In genomic region chr4:185859106-185859505, GRCh38 we compare ENCODE assay signal across 18 cellular contexts. TPM values are rescaled to one million over a fixed set of nuclear protein-coding genes. Genes with fewer than 3 reads are reported as not detected.
DNase-seq lines count a peak whose midpoint lies in the region; ATAC-seq and TF ChIP-seq lines count a peak whose summit lies in the region.
"Had no signal": no experiment of that assay in that cellular context is flagged by ENCODE, and none has a peak within 500 bp of the region (broad histone marks: within the 10 kb centered on the region; RNA-seq: fewer than 3 reads in every experiment).

No MANE protein-coding gene starts in this region.

- intact Hi-C loops in Calu3 (cut with micrococcal nuclease; ENCODE audit: unreplicated experiment) = no loop called here
- intact Hi-C loops in colonic mucosa (cut with DNase I) = no loop called here

- H3K27ac Mint-ChIP-seq in Calu3 (ENCODE audit: unreplicated experiment) = peak overlapping the region; percentile 31
- H3K27ac Mint-ChIP-seq in neural crest cell (ENCODE audit: unreplicated experiment) = no peak overlapping the region
- no peak overlapping the region for H3K27ac Mint-ChIP-seq in progenitor cell of endocrine pancreas
- H3K27ac Mint-ChIP-seq: activated CD8-positive, alpha-beta memory T cell treated with anti-CD3 and anti-CD28 coated beads, Interleukin-2, amount 10 ng/mL, durations not matched to agents 7 days and 5 days; dendritic cell treated with granulocyte-macrophage colony-stimulating factor and Interleukin-4, amounts not matched to agents 40 ng/mL and 50 ng/mL, for 4 days; immature natural killer cell; natural killer cell treated with Interleukin-12 subunit alpha and Interleukin-12 subunit beta and Interleukin-15 and Interleukin-18, amount 100 ng/mL, for 72 hours had no signal

- no peaks in the 10 kb centered on the region for H3K27me3 ChIP-seq in colonic mucosa

- CTCF ChIA-PET in Calu3 (lab: Charles Lee) = no interaction called here

- H3K9ac ChIP-seq in colonic mucosa (ENCODE audit: low read depth in 2 of 2, low read length in 2 of 2) = no peak overlapping the region

- H3K27ac ChIP-seq in colonic mucosa = no peak overlapping the region

- no peaks in the 10 kb centered on the region for H3K9me3 ChIP-seq in colonic mucosa
- H3K9me3 ChIP-seq: HAP-1 had no signal

- no peak for ATAC-seq in GM21390 (IDR thresholded peaks at IDR 0.05; ENCODE audit: unreplicated experiment)
- ATAC-seq: activated CD4-positive, CD25-positive, alpha-beta regulatory T cell treated with anti-CD3 and anti-CD28 coated beads, Interleukin-2, amount 50 U/mL, for 24 hours; activated CD8-positive, alpha-beta memory T cell treated with anti-CD3 and anti-CD28 coated beads, Interleukin-2, amount 10 ng/mL, durations not matched to agents 7 days and 5 days; esophagus mucosa; natural killer cell treated with Interleukin-12 subunit alpha and Interleukin-12 subunit beta and Interleukin-15 and Interleukin-18, amount 100 ng/mL, for 72 hours had no signal

- H3K4me1 ChIP-seq in colonic mucosa = no peaks in the 10 kb centered on the region

- H3K4me3 Mint-ChIP-seq in Calu3 (ENCODE audit: low read depth, unreplicated experiment) (no peak overlapping the region), neural crest cell (peak overlapping the region; percentile 8), progenitor cell of endocrine pancreas (ENCODE audit: low read depth) (no peak overlapping the region)
- H3K4me3 Mint-ChIP-seq: activated CD8-positive, alpha-beta memory T cell treated with anti-CD3 and anti-CD28 coated beads, Interleukin-2, amount 10 ng/mL, durations not matched to agents 7 days and 5 days; dendritic cell treated with granulocyte-macrophage colony-stimulating factor and Interleukin-4, amounts not matched to agents 40 ng/mL and 50 ng/mL, for 4 days; immature natural killer cell; natural killer cell treated with Interleukin-12 subunit alpha and Interleukin-12 subunit beta and Interleukin-15 and Interleukin-18, amount 100 ng/mL, for 72 hours had no signal

- BruUV-seq in Calu3 (replicated peaks; lab: Mats Ljungman, UMichigan) = no TSS peak

- no peaks in the 10 kb centered on the region for H3K27me3 Mint-ChIP-seq in Calu3 (ENCODE audit: unreplicated experiment)
- H3K27me3 Mint-ChIP-seq in neural crest cell (ENCODE audit: low read depth) = no peaks in the 10 kb centered on the region
- H3K27me3 Mint-ChIP-seq in progenitor cell of endocrine pancreas = no peaks in the 10 kb centered on the region
- H3K27me3 Mint-ChIP-seq: activated CD8-positive, alpha-beta memory T cell treated with anti-CD3 and anti-CD28 coated beads, Interleukin-2, amount 10 ng/mL, durations not matched to agents 7 days and 5 days had no signal

- H3K36me3 ChIP-seq in colonic mucosa = no peaks in the 10 kb centered on the region
- H3K36me3 ChIP-seq: HAP-1 had no signal

- H3K4me3 ChIP-seq in colonic mucosa = no peak overlapping the region
- H3K4me3 ChIP-seq: HAP-1, lung had no signal

- H3K9me3 Mint-ChIP-seq in Calu3 (ENCODE audit: low read depth, unreplicated experiment) (no peaks in the 10 kb centered on the region), neural crest cell (peaks cover 12% of the 10 kb centered on the region), progenitor cell of endocrine pancreas (ENCODE audit: low read depth) (peaks cover 19% of the 10 kb centered on the region)

- H3K36me3 Mint-ChIP-seq in Calu3 (ENCODE audit: insufficient read depth, unreplicated experiment) (no peaks in the 10 kb centered on the region), neural crest cell (ENCODE audit: low read depth) (peaks cover 2% of the 10 kb centered on the region), progenitor cell of endocrine pancreas (ENCODE audit: insufficient read depth) (peaks cover 2% of the 10 kb centered on the region)
- H3K36me3 Mint-ChIP-seq: activated CD8-positive, alpha-beta memory T cell treated with anti-CD3 and anti-CD28 coated beads, Interleukin-2, amount 10 ng/mL, durations not matched to agents 7 days and 5 days had no signal

- in situ Hi-C loops in SK-MEL-5 (cut with HindIII; ENCODE audit: low pct_unique_long_range_greater_than_20kb, low sequenced_read_pairs) = no loop called here

- no peak for DNase-seq in Calu3
- peak; percentile 61 for DNase-seq in SK-MEL-5 (ENCODE audit: low read depth, low spot score)
- peak; percentile 42 for DNase-seq in colonic mucosa
- no peak for DNase-seq in neural crest cell (ENCODE audit: low read depth, low spot score)
- no peak for DNase-seq in NCI-H1436 treated with DMSO at 0.1 percent for 48 hours (lab: John Stamatoyannopoulos, UW)
- DNase-seq in RPMI8226 = no peak
- no peak for DNase-seq in progenitor cell of endocrine pancreas (ENCODE audit: low spot score, unreplicated experiment)
- DNase-seq: activated CD8-positive, alpha-beta memory T cell treated with anti-CD3 and anti-CD28 coated beads, Interleukin-2, amount 10 ng/mL, durations not matched to agents 7 days and 5 days; activated effector memory CD4-positive, alpha-beta T cell treated with anti-CD3 and anti-CD28 coated beads, Interleukin-2, amount 50 U/mL, for 16 hours; immature natural killer cell; NCI-H187 had no signal

- peaks cover 48% of the 10 kb centered on the region for H3K4me1 Mint-ChIP-seq in Calu3 (ENCODE audit: low read depth, unreplicated experiment)
- peaks cover 24% of the 10 kb centered on the region for H3K4me1 Mint-ChIP-seq in neural crest cell
- H3K4me1 Mint-ChIP-seq in progenitor cell of endocrine pancreas (ENCODE audit: low read depth) = peaks cover 9% of the 10 kb centered on the region
- H3K4me1 Mint-ChIP-seq: activated CD8-positive, alpha-beta memory T cell treated with anti-CD3 and anti-CD28 coated beads, Interleukin-2, amount 10 ng/mL, durations not matched to agents 7 days and 5 days; immature natural killer cell had no signal

- no peak for TF ChIP-seq CTCF in Calu3 (IDR thresholded peaks at IDR 0.05; ENCODE audit: unreplicated experiment)
- no peak for TF ChIP-seq CTCF in colonic mucosa (IDR thresholded peaks at IDR 0.05)
- TF ChIP-seq CTCF in neural crest cell (conservative IDR thresholded peaks at IDR 0.05) = no peak
- no peak for TF ChIP-seq CTCF in progenitor cell of endocrine pancreas (IDR thresholded peaks at IDR 0.05; ENCODE audit: unreplicated experiment)

RNA-seq across cellular contexts. Expression of gene SORBS2, which starts 47.1 kb away (rescaled TPM):
- 37.2 and 52.8 TPM in 2 replicates for total RNA-seq in Calu3 (2022)
- 45.8 and 49.8 TPM in 2 replicates for total RNA-seq in SK-MEL-5 (2014; rRNA removed; shearing (Covaris generic))
- polyA plus RNA-seq in SK-MEL-5 (2015; cell fraction: cytosol; rRNA removed) = 79.8 and 87.2 TPM in 2 replicates
- polyA plus RNA-seq in SK-MEL-5 (2015; cell fraction: nucleus; rRNA removed) = 83.2 and 116 TPM in 2 replicates
- total RNA-seq in colonic mucosa = 10 to 100 TPM; 28.0 to 77.4 TPM
- total RNA-seq in neural crest cell = 34.5 and 42.3 TPM in 2 replicates
- total RNA-seq in progenitor cell of endocrine pancreas = 92.6 and 94.2 TPM in 2 replicates
- total RNA-seq: activated CD8-positive, alpha-beta memory T cell treated with anti-CD3 and anti-CD28 coated beads, Interleukin-2, amount 10 ng/mL, durations not matched to agents 7 days and 5 days; natural killer cell treated with Interleukin-12 subunit alpha and Interleukin-12 subunit beta and Interleukin-15 and Interleukin-18, amount 100 ng/mL, for 72 hours had no signal

Comparison
In these comparisons a context has a peak if more than half of its experiments do, and no peak if none do; other contexts are left out.
1. DNase-seq: peak in SK-MEL-5 (single experiment) and colonic mucosa (single experiment); none in Calu3 (single experiment), neural crest cell (single experiment), NCI-H1436 treated with DMSO at 0.1 percent for 48 hours (single experiment), RPMI8226 (single experiment) and progenitor cell of endocrine pancreas (single experiment).